1 cellular context compared by ENCODE assay signal in the genomic region with DNA sequence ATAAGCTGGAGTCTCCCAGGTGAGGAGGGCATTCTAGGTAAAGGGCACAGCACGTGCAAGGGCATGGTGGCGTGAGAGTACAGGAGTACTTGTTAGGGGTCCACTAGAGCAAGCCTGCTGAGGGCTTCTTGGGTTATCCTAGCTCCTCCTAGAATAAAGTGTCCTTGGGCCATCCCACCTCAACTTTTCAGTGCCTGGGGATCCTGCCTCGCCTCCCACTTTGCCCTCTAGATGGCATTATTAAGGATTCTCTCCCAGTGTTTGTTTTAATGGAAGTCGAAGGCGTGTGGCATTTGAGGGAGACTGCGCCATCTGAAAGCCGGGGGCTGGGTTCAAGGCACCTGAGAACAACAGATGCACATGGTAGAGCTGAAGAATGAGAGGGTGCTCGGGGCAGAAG.
TF ChIP-seq lines count a peak whose summit lies in the region.

No MANE protein-coding gene starts in this region.

TF ChIP-seq in WTC11, 78 proteins besides CTCF, POLR2A, EP300 and RAD21 (continued from another document):
- TF ChIP-seq, protein P1, sequence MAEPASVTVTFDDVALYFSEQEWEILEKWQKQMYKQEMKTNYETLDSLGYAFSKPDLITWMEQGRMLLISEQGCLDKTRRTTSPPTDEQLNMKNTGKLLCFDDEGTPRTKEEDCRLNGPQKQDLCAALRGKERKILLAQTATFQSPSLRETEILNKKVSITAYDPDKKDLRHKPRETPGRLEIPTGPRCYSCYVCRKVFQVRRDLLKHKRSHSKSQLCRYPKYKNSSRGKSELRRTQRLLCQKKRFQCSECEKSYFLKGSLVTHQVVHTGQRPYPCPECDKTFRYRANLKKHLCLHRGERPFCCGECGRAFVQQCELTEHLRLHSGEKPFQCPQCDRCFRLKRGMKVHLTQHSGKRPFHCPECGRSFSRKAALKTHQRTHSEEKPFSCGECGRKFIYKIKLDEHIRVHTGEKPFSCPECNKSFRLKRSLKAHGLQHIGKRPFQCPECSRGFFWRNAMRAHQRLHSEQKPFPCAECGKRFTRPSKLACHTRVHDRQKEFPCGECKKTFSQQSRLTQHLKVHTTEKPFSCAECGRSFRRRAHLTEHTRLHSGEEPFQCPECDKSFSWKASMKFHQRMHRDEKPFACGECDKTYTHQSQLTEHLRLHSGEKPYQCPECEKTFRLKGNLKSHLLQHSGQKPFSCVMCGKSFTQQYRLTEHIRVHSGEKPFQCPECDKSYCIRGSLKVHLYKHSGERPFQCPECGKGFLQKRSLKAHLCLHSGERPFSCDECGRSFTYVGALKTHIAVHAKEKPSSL (CRISPR knock-in tag; conservative IDR thresholded peaks at IDR 0.05) = no peak
- TF ChIP-seq ATF1 (CRISPR knock-in tag; IDR thresholded peaks at IDR 0.05) = no peak
- TF ChIP-seq SMAD3 (CRISPR knock-in tag; IDR thresholded peaks at IDR 0.05; ENCODE audit: borderline replicate concordance) = no peak
- TF ChIP-seq, protein P2, sequence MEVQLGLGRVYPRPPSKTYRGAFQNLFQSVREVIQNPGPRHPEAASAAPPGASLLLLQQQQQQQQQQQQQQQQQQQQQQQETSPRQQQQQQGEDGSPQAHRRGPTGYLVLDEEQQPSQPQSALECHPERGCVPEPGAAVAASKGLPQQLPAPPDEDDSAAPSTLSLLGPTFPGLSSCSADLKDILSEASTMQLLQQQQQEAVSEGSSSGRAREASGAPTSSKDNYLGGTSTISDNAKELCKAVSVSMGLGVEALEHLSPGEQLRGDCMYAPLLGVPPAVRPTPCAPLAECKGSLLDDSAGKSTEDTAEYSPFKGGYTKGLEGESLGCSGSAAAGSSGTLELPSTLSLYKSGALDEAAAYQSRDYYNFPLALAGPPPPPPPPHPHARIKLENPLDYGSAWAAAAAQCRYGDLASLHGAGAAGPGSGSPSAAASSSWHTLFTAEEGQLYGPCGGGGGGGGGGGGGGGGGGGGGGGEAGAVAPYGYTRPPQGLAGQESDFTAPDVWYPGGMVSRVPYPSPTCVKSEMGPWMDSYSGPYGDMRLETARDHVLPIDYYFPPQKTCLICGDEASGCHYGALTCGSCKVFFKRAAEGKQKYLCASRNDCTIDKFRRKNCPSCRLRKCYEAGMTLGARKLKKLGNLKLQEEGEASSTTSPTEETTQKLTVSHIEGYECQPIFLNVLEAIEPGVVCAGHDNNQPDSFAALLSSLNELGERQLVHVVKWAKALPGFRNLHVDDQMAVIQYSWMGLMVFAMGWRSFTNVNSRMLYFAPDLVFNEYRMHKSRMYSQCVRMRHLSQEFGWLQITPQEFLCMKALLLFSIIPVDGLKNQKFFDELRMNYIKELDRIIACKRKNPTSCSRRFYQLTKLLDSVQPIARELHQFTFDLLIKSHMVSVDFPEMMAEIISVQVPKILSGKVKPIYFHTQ (CRISPR knock-in tag; IDR thresholded peaks at IDR 0.05) = no peak
- TF ChIP-seq, protein P3, sequence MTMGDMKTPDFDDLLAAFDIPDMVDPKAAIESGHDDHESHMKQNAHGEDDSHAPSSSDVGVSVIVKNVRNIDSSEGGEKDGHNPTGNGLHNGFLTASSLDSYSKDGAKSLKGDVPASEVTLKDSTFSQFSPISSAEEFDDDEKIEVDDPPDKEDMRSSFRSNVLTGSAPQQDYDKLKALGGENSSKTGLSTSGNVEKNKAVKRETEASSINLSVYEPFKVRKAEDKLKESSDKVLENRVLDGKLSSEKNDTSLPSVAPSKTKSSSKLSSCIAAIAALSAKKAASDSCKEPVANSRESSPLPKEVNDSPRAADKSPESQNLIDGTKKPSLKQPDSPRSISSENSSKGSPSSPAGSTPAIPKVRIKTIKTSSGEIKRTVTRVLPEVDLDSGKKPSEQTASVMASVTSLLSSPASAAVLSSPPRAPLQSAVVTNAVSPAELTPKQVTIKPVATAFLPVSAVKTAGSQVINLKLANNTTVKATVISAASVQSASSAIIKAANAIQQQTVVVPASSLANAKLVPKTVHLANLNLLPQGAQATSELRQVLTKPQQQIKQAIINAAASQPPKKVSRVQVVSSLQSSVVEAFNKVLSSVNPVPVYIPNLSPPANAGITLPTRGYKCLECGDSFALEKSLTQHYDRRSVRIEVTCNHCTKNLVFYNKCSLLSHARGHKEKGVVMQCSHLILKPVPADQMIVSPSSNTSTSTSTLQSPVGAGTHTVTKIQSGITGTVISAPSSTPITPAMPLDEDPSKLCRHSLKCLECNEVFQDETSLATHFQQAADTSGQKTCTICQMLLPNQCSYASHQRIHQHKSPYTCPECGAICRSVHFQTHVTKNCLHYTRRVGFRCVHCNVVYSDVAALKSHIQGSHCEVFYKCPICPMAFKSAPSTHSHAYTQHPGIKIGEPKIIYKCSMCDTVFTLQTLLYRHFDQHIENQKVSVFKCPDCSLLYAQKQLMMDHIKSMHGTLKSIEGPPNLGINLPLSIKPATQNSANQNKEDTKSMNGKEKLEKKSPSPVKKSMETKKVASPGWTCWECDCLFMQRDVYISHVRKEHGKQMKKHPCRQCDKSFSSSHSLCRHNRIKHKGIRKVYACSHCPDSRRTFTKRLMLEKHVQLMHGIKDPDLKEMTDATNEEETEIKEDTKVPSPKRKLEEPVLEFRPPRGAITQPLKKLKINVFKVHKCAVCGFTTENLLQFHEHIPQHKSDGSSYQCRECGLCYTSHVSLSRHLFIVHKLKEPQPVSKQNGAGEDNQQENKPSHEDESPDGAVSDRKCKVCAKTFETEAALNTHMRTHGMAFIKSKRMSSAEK (CRISPR knock-in tag; IDR thresholded peaks at IDR 0.05; ENCODE audit: borderline replicate concordance) = no peak
- no peak for TF ChIP-seq RORB (CRISPR knock-in tag; IDR thresholded peaks at IDR 0.05)
